ENCODE assay signal across 19 cellular contexts in genomic region chr6:158751842-158752424, GRCh38.
DNase-seq lines count a peak whose midpoint lies in the region; ATAC-seq and TF ChIP-seq lines count a peak whose summit lies in the region.
"Had no signal": no experiment of that assay in that cellular context is flagged by ENCODE, and none has a peak within 500 bp of the region (broad histone marks: within the 10 kb centered on the region; RNA-seq: fewer than 3 reads in every experiment).

No MANE protein-coding gene starts in this region.

- peak; percentile 22 for ATAC-seq in SK-N-SH treated with all-trans-retinoic acid at 6 μM for 48 hours
- ATAC-seq in GM21367 (IDR thresholded peaks at IDR 0.05; ENCODE audit: unreplicated experiment) = no peak
- no peak for ATAC-seq in upper lobe of left lung (ENCODE audit: low FRiP score in 2 of 2)
- no peak for ATAC-seq in omental fat pad (ENCODE audit: low FRiP score)
- ATAC-seq: foreskin keratinocyte had no signal

- TF ChIP-seq EP300 in SK-N-SH (IDR thresholded peaks at IDR 0.05; ENCODE audit: borderline replicate concordance in 1 of 2, low read depth in 1 of 2, low read length in 1 of 2) = no peak
- TF ChIP-seq EP300 in upper lobe of left lung (IDR thresholded peaks at IDR 0.05) = no peak

- TF ChIP-seq CTCF in SK-N-SH (IDR thresholded peaks at IDR 0.05) (no peak), WERI-Rb-1 (IDR thresholded peaks at IDR 0.05; ENCODE audit: low read depth, low read length) (no peak), parathyroid adenoma (IDR thresholded peaks at IDR 0.05) (no peak), upper lobe of left lung (IDR thresholded peaks at IDR 0.05) (no peak), omental fat pad (IDR thresholded peaks at IDR 0.05) (no peak)

- H3K79me2 ChIP-seq in SK-N-SH (ENCODE audit: insufficient read depth) (no peaks in the 10 kb centered on the region), parathyroid adenoma (no peaks in the 10 kb centered on the region)

- no peaks in the 10 kb centered on the region for H3K9me2 ChIP-seq in SK-N-SH

- H3K4me1 ChIP-seq in SK-N-SH (ENCODE audit: control insufficient read depth in 1 of 2, insufficient read depth in 2 of 2, low read depth in 1 of 2, low read length in 1 of 2) (peaks cover 15 to 47% of the 10 kb centered on the region in 2 experiments; a peak in 3 of 4 replicates), parathyroid adenoma (no peaks in the 10 kb centered on the region), upper lobe of left lung (peaks cover 0 to 2% (median 0%) of the 10 kb centered on the region in 4 donors)
- H3K4me1 ChIP-seq: lower lobe of right lung, uterus had no signal

- no peak for TF ChIP-seq POLR2A in upper lobe of left lung (IDR thresholded peaks at IDR 0.05)

- H3K27ac ChIP-seq in SK-N-SH (ENCODE audit: low read depth in 2 of 2, low read length in 1 of 2) (peak overlapping the region in 1 of 2 experiments; percentile 82; a peak in 2 of 4 replicates), WERI-Rb-1 (peak overlapping the region; percentile 89), parathyroid adenoma (no peak overlapping the region), upper lobe of left lung (no peak overlapping the region)
- H3K27ac ChIP-seq: C4-2B, foreskin keratinocyte, lower lobe of right lung, uterus had no signal

- H3K36me3 ChIP-seq in SK-N-SH (replicated peaks in 1 of 2; ENCODE audit: control insufficient read depth in 1 of 2, insufficient read depth in 2 of 2, low read length in 1 of 2) (no peaks in the 10 kb centered on the region), WERI-Rb-1 (no peaks in the 10 kb centered on the region), parathyroid adenoma (ENCODE audit: control insufficient read depth, insufficient read depth, low read length) (no peaks in the 10 kb centered on the region), upper lobe of left lung (peaks cover 0 to 3% (median 0%) of the 10 kb centered on the region in 4 donors)
- H3K36me3 ChIP-seq: MG63, uterus had no signal

- CTCF ChIA-PET in SK-N-SH (lab: Yijun Ruan, JAX) = interaction anchor here (1.1 to 2.5 kb wide), 9 partner anchors 9 to 220 kb away, joined by 3 to 10 read pairs (median 4); no protein-coding TSS in a partner anchor

- WGBS in SK-N-SH (ENCODE audit: low lambda C conversion rate) = 66% methylated on average over 11 of the region's 11 CpGs
- 66 to 78% methylated on average over 11 of the region's 11 CpGs for WGBS in upper lobe of left lung, 2 donors

- DNase-seq in SK-N-SH (no peak), WERI-Rb-1 (no peak), kidney tubule cell (ENCODE audit: low spot score) (peak; percentile 33), upper lobe of left lung (no peak), omental fat pad (ENCODE audit: low spot score) (no peak)
- DNase-seq: activated CD4-positive, CD25-positive, alpha-beta regulatory T cell treated with anti-CD3 and anti-CD28 coated beads, Interleukin-2, amount 50 U/mL, for 72 hours; activated naive CD8-positive, alpha-beta T cell treated with anti-CD3 and anti-CD28 coated beads for 36 hours; cortex of kidney; foreskin keratinocyte; HCEC 1CT; lower lobe of right lung; MG63; stimulated activated CD4-positive, alpha-beta T cell treated with anti-CD3 and anti-CD28 coated beads, Interleukin-4, amount 100 ng/mL, for 24 hours; uterus had no signal

- no peaks in the 10 kb centered on the region for H3K27me3 ChIP-seq in SK-N-SH (ENCODE audit: insufficient read depth)
- H3K27me3 ChIP-seq in WERI-Rb-1 (ENCODE audit: insufficient read depth, low read depth, severe bottlenecking) = no peaks in the 10 kb centered on the region
- no peaks in the 10 kb centered on the region for H3K27me3 ChIP-seq in parathyroid adenoma (ENCODE audit: control insufficient read depth, insufficient read depth, low read length)
- no peaks in the 10 kb centered on the region for H3K27me3 ChIP-seq in upper lobe of left lung
- H3K27me3 ChIP-seq: foreskin keratinocyte, MG63, uterus had no signal

- H3K9me3 ChIP-seq in SK-N-SH (no peaks in the 10 kb centered on the region), WERI-Rb-1 (ENCODE audit: severe bottlenecking) (peaks cover 2% of the 10 kb centered on the region), parathyroid adenoma (ENCODE audit: control insufficient read depth, low read length) (no peaks in the 10 kb centered on the region), upper lobe of left lung (no peaks in the 10 kb centered on the region)
- H3K9me3 ChIP-seq: lower lobe of right lung, MG63, uterus had no signal

- H2AFZ ChIP-seq in SK-N-SH (ENCODE audit: low read depth) (no peak overlapping the region), parathyroid adenoma (no peak overlapping the region)

- no peak for TF ChIP-seq RAD21 in SK-N-SH (IDR thresholded peaks at IDR 0.05; ENCODE audit: low read length)

- no peak overlapping the region for H3K9ac ChIP-seq in SK-N-SH
- H3K9ac ChIP-seq in parathyroid adenoma = no peak overlapping the region

- no peak overlapping the region for H3K4me2 ChIP-seq in SK-N-SH
- peak overlapping the region; percentile 24 for H3K4me2 ChIP-seq in parathyroid adenoma (ENCODE audit: low read length)
- H3K4me2 ChIP-seq: smooth muscle cell had no signal

- no peaks in the 10 kb centered on the region for H3F3A ChIP-seq in SK-N-SH (replicated peaks; ENCODE audit: insufficient read depth)

- H4K20me1 ChIP-seq in SK-N-SH (ENCODE audit: insufficient read depth) = no peaks in the 10 kb centered on the region

- POLR2A ChIA-PET in SK-N-SH (lab: Yijun Ruan, JAX) = interaction anchor here (0.9 kb wide), 1 partner anchor 67 kb away, joined by 3 read pairs; the partner anchor contains the start of gene EZR

- H3K4me3 ChIP-seq in SK-N-SH (ENCODE audit: low read depth in 2 of 2, low read length in 1 of 2) (no peak overlapping the region), WERI-Rb-1 (ENCODE audit: low read depth, low read length) (no peak overlapping the region), parathyroid adenoma (ENCODE audit: low read depth, low read length) (no peak overlapping the region), upper lobe of left lung (no peak overlapping the region)
- H3K4me3 ChIP-seq: lower lobe of right lung, MG63, smooth muscle cell, uterus had no signal

TF ChIP-seq in SK-N-SH treated with all-trans-retinoic acid at 6 μM for 48 hours, 23 proteins besides CTCF, POLR2A, EP300 and RAD21 (continues in another document):
- TF ChIP-seq PPARA (CRISPR knock-in tag; IDR thresholded peaks at IDR 0.05; ENCODE audit: borderline replicate concordance) (no peak), ZNF8 (CRISPR knock-in tag; IDR thresholded peaks at IDR 0.05) (no peak), OSR1 (CRISPR knock-in tag; IDR thresholded peaks at IDR 0.05) (no peak), CSRNP3 (CRISPR knock-in tag; IDR thresholded peaks at IDR 0.05) (no peak)

TF ChIP-seq in SK-N-SH, 30 proteins besides CTCF, POLR2A, EP300 and RAD21:
- TF ChIP-seq IRF3 (IDR thresholded peaks at IDR 0.05; ENCODE audit: low read depth, low read length) (no peak), YY1 (IDR thresholded peaks at IDR 0.05; ENCODE audit: low read depth) (no peak), RCOR1 (IDR thresholded peaks at IDR 0.05; ENCODE audit: low read length) (no peak), POLR2AphosphoS5 (IDR thresholded peaks at IDR 0.05; ENCODE audit: low read depth, low read length) (no peak), TCF12 (IDR thresholded peaks at IDR 0.05) (no peak), USF1 (IDR thresholded peaks at IDR 0.05; ENCODE audit: borderline replicate concordance, low read depth) (no peak), RFX5 (IDR thresholded peaks at IDR 0.05; ENCODE audit: low read length) (no peak), SMC3 (IDR thresholded peaks at IDR 0.05; ENCODE audit: low read depth, low read length) (no peak), GATA2 (CRISPR knock-in tag; IDR thresholded peaks at IDR 0.05) (no peak)
